8 cellular contexts compared by ENCODE assay signal in the genomic region with DNA sequence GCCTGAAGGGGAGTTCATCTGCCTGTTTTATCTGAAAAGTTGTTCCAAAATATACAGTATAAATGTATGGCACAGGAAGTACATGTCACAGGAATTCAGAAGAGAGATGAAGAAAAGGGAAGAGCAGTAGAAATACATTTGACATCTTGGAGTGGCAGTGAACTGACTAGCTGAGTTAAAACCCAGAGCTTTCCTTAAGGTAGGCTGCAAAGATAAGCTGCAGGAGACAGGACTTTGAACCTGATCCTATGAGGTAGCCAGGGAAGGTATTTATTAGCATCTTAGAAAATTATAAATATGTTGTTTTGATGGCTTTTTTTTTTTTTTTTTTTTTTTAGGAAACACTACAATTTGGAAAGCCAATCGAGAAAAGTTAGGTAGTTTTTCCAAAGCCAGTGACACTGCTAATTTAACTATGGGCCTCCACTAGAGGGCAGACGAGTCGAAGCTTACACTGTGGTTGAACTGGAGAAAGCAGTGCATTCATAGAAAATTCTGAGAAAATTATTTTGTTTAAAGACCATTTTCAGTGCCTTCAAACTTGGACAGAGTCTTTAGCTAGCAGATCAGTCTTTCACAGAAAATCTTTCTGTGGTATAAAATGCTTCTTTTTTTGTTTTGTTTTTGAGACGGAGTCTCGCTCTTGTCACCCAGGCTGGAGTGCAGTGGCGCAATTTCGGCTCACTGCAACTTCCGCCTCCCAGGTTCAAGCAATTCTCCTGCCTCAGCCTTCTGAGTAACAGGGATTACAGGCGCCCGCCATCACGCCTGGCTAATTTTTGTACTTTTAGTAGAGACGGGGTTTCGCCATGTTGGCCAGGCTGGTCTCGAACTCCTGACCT.
DNase-seq lines count a peak whose midpoint lies in the region; ATAC-seq and TF ChIP-seq lines count a peak whose summit lies in the region.

No MANE protein-coding gene starts in this region.

- TF ChIP-seq POLR2A in Peyer's patch (IDR thresholded peaks at IDR 0.05) (no peak), esophagus muscularis mucosa (IDR thresholded peaks at IDR 0.05; ENCODE audit: low read depth) (no peak)

- H3K4me3 ChIP-seq in HFF-Myc (replicated peaks; ENCODE audit: low read depth, low read length), result no peak overlapping the region
- H3K4me3 ChIP-seq in Peyer's patch, result no peak overlapping the region
- no peak overlapping the region for H3K4me3 ChIP-seq in esophagus muscularis mucosa

- H3K4me1 ChIP-seq in Peyer's patch (no peaks in the 10 kb centered on the region), esophagus muscularis mucosa (no peaks in the 10 kb centered on the region)

- 64% methylated on average over 14 of the region's 14 CpGs for WGBS in esophagus muscularis mucosa

- ATAC-seq in naive thymus-derived CD8-positive, alpha-beta T cell, result peak; percentile 80 to 90
- ATAC-seq in stimulated activated naive B cell treated with anti-CD40 and anti-IgM and Interleukin-4, amounts not matched to agents 10 μg/mL and 1 μg/mL and 100 μg/mL, for 72 hours (replicated peaks), result peak; percentile 80 to 82
- no peak for ATAC-seq in GM21447 (IDR thresholded peaks at IDR 0.05; ENCODE audit: unreplicated experiment)

- H3K27me3 Mint-ChIP-seq in naive thymus-derived CD8-positive, alpha-beta T cell, result no peaks in the 10 kb centered on the region
- H3K27me3 Mint-ChIP-seq in stimulated activated naive B cell treated with anti-CD40 and anti-IgM and Interleukin-4, amounts not matched to agents 10 μg/mL and 1 μg/mL and 100 μg/mL, for 72 hours, result no peaks in the 10 kb centered on the region

- peaks cover 3 to 26% (median 20%) of the 10 kb centered on the region in 4 donors for H3K4me1 Mint-ChIP-seq in naive thymus-derived CD8-positive, alpha-beta T cell
- peaks cover 13 to 24% of the 10 kb centered on the region in 2 donors for H3K4me1 Mint-ChIP-seq in stimulated activated naive B cell treated with anti-CD40 and anti-IgM and Interleukin-4, amounts not matched to agents 10 μg/mL and 1 μg/mL and 100 μg/mL, for 72 hours

- peak overlapping the region in 1 of 10 donors; percentile 22 for H3K27ac Mint-ChIP-seq in naive thymus-derived CD8-positive, alpha-beta T cell
- H3K27ac Mint-ChIP-seq in stimulated activated naive B cell treated with anti-CD40 and anti-IgM and Interleukin-4, amounts not matched to agents 10 μg/mL and 1 μg/mL and 100 μg/mL, for 72 hours, result no peak overlapping the region

- intact Hi-C loops in esophagus muscularis mucosa (cut with DNase I), result loop anchor here (1.0 to 10.0 kb wide), 2 partner anchors 124 to 287 kb away; no protein-coding TSS in a partner anchor

- no peaks in the 10 kb centered on the region for H3K9me3 Mint-ChIP-seq in naive thymus-derived CD8-positive, alpha-beta T cell
- no peaks in the 10 kb centered on the region for H3K9me3 Mint-ChIP-seq in stimulated activated naive B cell treated with anti-CD40 and anti-IgM and Interleukin-4, amounts not matched to agents 10 μg/mL and 1 μg/mL and 100 μg/mL, for 72 hours

- peak; percentile 90 for TF ChIP-seq CTCF in C4-2B (conservative IDR thresholded peaks at IDR 0.05)
- TF ChIP-seq CTCF in HFF-Myc (IDR thresholded peaks at IDR 0.05; ENCODE audit: low read depth, low read length, missing control alignments), result peak; percentile 68
- peak; percentile 74 to 89 (median 83) for TF ChIP-seq CTCF in Peyer's patch (IDR thresholded peaks at IDR 0.05)
- peak; percentile 72 to 75 (median 75) for TF ChIP-seq CTCF in esophagus muscularis mucosa (IDR thresholded peaks at IDR 0.05)

- peak overlapping the region in 1 of 10 donors; percentile 8 for H3K4me3 Mint-ChIP-seq in naive thymus-derived CD8-positive, alpha-beta T cell
- H3K4me3 Mint-ChIP-seq in stimulated activated naive B cell treated with anti-CD40 and anti-IgM and Interleukin-4, amounts not matched to agents 10 μg/mL and 1 μg/mL and 100 μg/mL, for 72 hours, result no peak overlapping the region

- no peaks in the 10 kb centered on the region for H3K36me3 Mint-ChIP-seq in naive thymus-derived CD8-positive, alpha-beta T cell
- no peaks in the 10 kb centered on the region for H3K36me3 Mint-ChIP-seq in stimulated activated naive B cell treated with anti-CD40 and anti-IgM and Interleukin-4, amounts not matched to agents 10 μg/mL and 1 μg/mL and 100 μg/mL, for 72 hours

- POLR2A ChIA-PET in naive thymus-derived CD8-positive, alpha-beta T cell (lab: Charles Lee), result interaction anchor here (0.6 to 4.1 kb wide), 5 partner anchors 123 to 425 kb away, joined by 3 to 65 read pairs (median 6); partner anchors contain the start of gene SSH2

- no peaks in the 10 kb centered on the region for H3K27me3 ChIP-seq in Peyer's patch
- H3K27me3 ChIP-seq in esophagus muscularis mucosa, result no peaks in the 10 kb centered on the region

- H3K27ac ChIP-seq in C4-2B, result no peak overlapping the region
- no peak overlapping the region for H3K27ac ChIP-seq in Peyer's patch
- H3K27ac ChIP-seq in esophagus muscularis mucosa (replicated peaks in 1 of 4), result no peak overlapping the region

- H3K9me3 ChIP-seq in Peyer's patch (no peaks in the 10 kb centered on the region), esophagus muscularis mucosa (no peaks in the 10 kb centered on the region)

- no peak for TF ChIP-seq EP300 in esophagus muscularis mucosa (IDR thresholded peaks at IDR 0.05)

- H3K36me3 ChIP-seq in Peyer's patch (no peaks in the 10 kb centered on the region), esophagus muscularis mucosa (no peaks in the 10 kb centered on the region)

- peak; percentile 46 for DNase-seq in HFF-Myc (ENCODE audit: extremely low read depth, low read depth)
- peak; percentile 57 to 88 (median 71) for DNase-seq in Peyer's patch
- peak; percentile 47 for DNase-seq in activated T-cell treated with anti-CD3 and anti-CD28 coated beads for 48 hours (ENCODE audit: low read depth)
- no peak for DNase-seq in esophagus muscularis mucosa (ENCODE audit: extremely low spot score)
- peak; percentile 48 to 83 (median 68) for DNase-seq in naive thymus-derived CD8-positive, alpha-beta T cell
- DNase-seq in stimulated activated naive B cell treated with anti-CD40 and anti-IgM and Interleukin-4, amounts not matched to agents 10 μg/mL and 1 μg/mL and 100 μg/mL, for 72 hours, result peak; percentile 33
